Comparison of ENCODE assay signal across 9 cellular contexts in the genomic region with DNA sequence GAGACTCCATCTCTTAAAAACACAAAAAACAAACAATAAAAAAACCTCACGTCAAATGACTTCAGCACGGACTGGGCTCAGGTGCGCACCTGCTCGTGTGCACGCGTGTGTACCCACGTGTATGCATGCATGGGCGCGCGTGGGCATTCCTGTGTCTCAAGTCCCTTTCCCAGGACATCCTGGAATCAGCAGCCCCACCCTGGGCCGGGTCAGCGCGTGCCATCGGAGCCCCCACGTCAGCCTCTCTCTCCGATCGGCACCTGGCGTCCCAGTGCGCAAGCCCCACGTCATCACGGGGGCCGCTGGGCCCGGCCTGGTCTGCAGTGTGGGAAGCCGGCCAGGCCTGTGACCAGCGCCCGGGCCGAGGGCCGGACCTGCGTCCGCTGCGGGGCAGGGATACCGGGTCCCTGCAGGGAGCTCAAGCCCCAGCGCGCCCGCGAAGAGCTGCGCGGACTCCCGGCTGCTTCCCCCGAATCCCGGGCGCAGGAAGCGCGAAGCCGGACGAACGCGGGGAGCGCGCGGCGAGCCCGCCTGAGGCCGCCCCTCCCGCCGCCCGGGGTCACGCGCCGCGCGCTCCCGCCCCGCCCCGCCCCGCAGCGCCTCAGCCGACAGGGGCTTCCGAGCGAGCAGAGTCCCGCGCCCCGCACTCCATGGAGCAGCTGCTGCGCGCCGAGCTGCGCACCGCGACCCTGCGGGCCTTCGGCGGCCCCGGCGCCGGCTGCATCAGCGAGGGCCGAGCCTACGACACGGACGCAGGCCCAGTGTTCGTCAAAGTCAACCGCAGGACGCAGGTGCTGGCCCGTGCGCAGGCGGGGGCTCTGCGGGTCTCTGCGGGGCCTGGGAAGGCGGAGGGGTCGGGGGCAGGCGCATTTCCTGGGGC. TPM values are rescaled to one million over a fixed set of nuclear protein-coding genes. Genes with fewer than 3 reads are reported as not detected.
DNase-seq lines count a peak whose midpoint lies in the region; ATAC-seq and TF ChIP-seq lines count a peak whose summit lies in the region.
"Had no signal": no experiment of that assay in that cellular context is flagged by ENCODE, and none has a peak within 500 bp of the region (broad histone marks: within the 10 kb centered on the region; RNA-seq: fewer than 3 reads in every experiment).

A gene (plus strand): TSS at position 629 of the 880 bp plus-strand sequence. CDS start 22 bp downstream, at position 651.

- H3K79me2 ChIP-seq in neural cell (replicated peaks; ENCODE audit: insufficient read depth, low read length), result no peaks in the 10 kb centered on the region

- H3K4me3 ChIP-seq in adipocyte (ENCODE audit: low read length) (peak within 1 kb of the TSS; percentile 83), neural cell (ENCODE audit: low read length) (peak within 1 kb of the TSS; percentile 79)
- H3K4me3 ChIP-seq: BLaER1 treated with 17β-estradiol and CSF1 and Interleukin-3, amounts not matched to agents 10 nM and 100 nM had no signal

- H3K27me3 ChIP-seq in adipocyte (replicated peaks; ENCODE audit: control insufficient read depth, insufficient read depth, low read length) (no peaks in the 10 kb centered on the region), neural cell (ENCODE audit: insufficient read depth, low read depth, low read length) (no peaks in the 10 kb centered on the region)

- H4K20me1 ChIP-seq in neural cell (ENCODE audit: insufficient read depth), result no peaks in the 10 kb centered on the region

- no peaks in the 10 kb centered on the region for H3K36me3 ChIP-seq in adipocyte (ENCODE audit: control insufficient read depth, insufficient read depth, low read length, severe bottlenecking)
- H3K36me3 ChIP-seq in neural cell (ENCODE audit: insufficient read depth, low read length), result no peaks in the 10 kb centered on the region

- H3K4me2 ChIP-seq in neural cell (ENCODE audit: low read length), result peak within 1 kb of the TSS; percentile 51
- H3K4me2 ChIP-seq: BLaER1 treated with 17β-estradiol and CSF1 and Interleukin-3, amounts not matched to agents 10 nM and 100 nM had no signal

- TF ChIP-seq EP300 in neural cell (conservative IDR thresholded peaks at IDR 0.05; ENCODE audit: poor library complexity, severe bottlenecking), result no peak

- no peaks in the 10 kb centered on the region for H3F3A ChIP-seq in neural cell (ENCODE audit: insufficient read depth, low read length, poor library complexity, severe bottlenecking)

- no peak for TF ChIP-seq RAD21 in neural cell (conservative IDR thresholded peaks at IDR 0.05)

- DNase-seq in NCI-H1436 (lab: John Stamatoyannopoulos, UW), result peak; percentile 65
- DNase-seq in NCI-H1436 treated with DMSO at 0.1 percent for 48 hours (lab: John Stamatoyannopoulos, UW), result no peak
- DNase-seq in NCI-H526 treated with DMSO at 0.1 percent for 48 hours (lab: John Stamatoyannopoulos, UW), result peak; percentile 45
- DNase-seq in adipocyte (ENCODE audit: low read depth), result peak; percentile 77
- DNase-seq in head of caudate nucleus, result peak; percentile 31 to 91 (median 80)
- DNase-seq in AML-193 (lab: John Stamatoyannopoulos, UW), result no peak

- peak within 1 kb of the TSS; percentile 72 for H3K27ac ChIP-seq in neural cell (ENCODE audit: low read length)
- H3K27ac ChIP-seq: BLaER1 treated with 17β-estradiol and CSF1 and Interleukin-3, amounts not matched to agents 10 nM and 100 nM had no signal

- intact Hi-C loops in head of caudate nucleus (cut with DNase I), result no loop called here

- TF ChIP-seq CTCF in neural cell (IDR thresholded peaks at IDR 0.05; ENCODE audit: poor library complexity, severe bottlenecking), result no peak

- H3K4me1 ChIP-seq in adipocyte (ENCODE audit: control insufficient read depth, insufficient read depth, low read length), result peaks cover 3% of the 10 kb centered on the region
- H3K4me1 ChIP-seq: BLaER1 treated with 17β-estradiol and CSF1 and Interleukin-3, amounts not matched to agents 10 nM and 100 nM had no signal

- H3K9me3 ChIP-seq in adipocyte (ENCODE audit: control insufficient read depth, low read length), result no peaks in the 10 kb centered on the region
- peaks cover under 1% of the 10 kb centered on the region for H3K9me3 ChIP-seq in neural cell (ENCODE audit: low read length)

- H3K9ac ChIP-seq in adipocyte (ENCODE audit: low read length) (peak within 1 kb of the TSS; percentile 83), neural cell (ENCODE audit: low read length) (peak within 1 kb of the TSS; percentile 76)
- H3K9ac ChIP-seq: BLaER1 treated with 17β-estradiol and CSF1 and Interleukin-3, amounts not matched to agents 10 nM and 100 nM had no signal

- no peaks in the 10 kb centered on the region for H3K9me2 ChIP-seq in neural cell (ENCODE audit: insufficient read depth, low read length)

- peak within 1 kb of the TSS; percentile 83 for H2AFZ ChIP-seq in neural cell (ENCODE audit: low read depth, low read length)

- no peak for ATAC-seq in GM18519 (IDR thresholded peaks at IDR 0.05; ENCODE audit: low FRiP score, unreplicated experiment)

TF ChIP-seq in neural cell, 6 proteins besides CTCF, POLR2A, EP300 and RAD21:
- peak; percentile 70 for TF ChIP-seq POLR2AphosphoS5 (IDR thresholded peaks at IDR 0.05)
- TF ChIP-seq EZH2 (IDR thresholded peaks at IDR 0.05; ENCODE audit: borderline replicate concordance, insufficient read depth, low read length, poor library complexity, severe bottlenecking), result no peak
- peak; percentile 43 for TF ChIP-seq MXI1 (conservative IDR thresholded peaks at IDR 0.05; ENCODE audit: poor library complexity, severe bottlenecking)
- peak; percentile 39 for TF ChIP-seq TAF1 (IDR thresholded peaks at IDR 0.05; ENCODE audit: low read depth)

RNA-seq across cellular contexts. Expression of the gene that starts here (rescaled TPM):
- polyA plus RNA-seq in neural cell, result 6.0 and 8.3 TPM in 2 replicates
- polyA minus RNA-seq in neural cell, result 14.6 and 17.6 TPM in 2 replicates

Comparison
In these comparisons a context has a peak if more than half of its experiments do, and no peak if none do; other contexts are left out.
1. DNase-seq: peak in NCI-H1436 (single experiment), NCI-H526 treated with DMSO at 0.1 percent for 48 hours (single experiment), adipocyte (single experiment) and head of caudate nucleus (42 of 42); none in NCI-H1436 treated with DMSO at 0.1 percent for 48 hours (single experiment) and AML-193 (0 of 2).